Comparison of ENCODE assay signal across 1 cellular context in the genomic region with DNA sequence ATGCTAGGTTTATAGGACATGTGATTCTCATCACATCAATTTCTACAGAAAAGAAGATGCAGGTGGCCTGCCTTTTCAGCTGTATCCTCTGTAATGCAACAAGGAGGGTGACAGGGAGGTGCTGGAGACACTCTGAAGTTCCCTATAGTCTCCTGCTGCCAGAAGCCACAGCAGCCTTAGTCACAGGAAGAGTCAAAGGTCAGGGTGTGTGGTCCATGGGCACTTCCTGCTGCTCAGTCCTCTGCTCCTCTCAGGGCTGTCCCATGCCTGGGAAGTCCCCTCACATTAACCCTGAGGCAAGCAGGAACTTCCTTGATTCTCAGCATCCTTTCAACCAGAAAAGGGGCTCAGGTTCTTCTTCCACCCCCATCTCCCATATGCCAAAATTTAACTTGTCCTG.
TF ChIP-seq lines count a peak whose summit lies in the region.

No MANE protein-coding gene starts in this region.

TF ChIP-seq in GM12878, 131 proteins besides CTCF, POLR2A, EP300 and RAD21 (continued from another document):
- TF ChIP-seq, protein P1, sequence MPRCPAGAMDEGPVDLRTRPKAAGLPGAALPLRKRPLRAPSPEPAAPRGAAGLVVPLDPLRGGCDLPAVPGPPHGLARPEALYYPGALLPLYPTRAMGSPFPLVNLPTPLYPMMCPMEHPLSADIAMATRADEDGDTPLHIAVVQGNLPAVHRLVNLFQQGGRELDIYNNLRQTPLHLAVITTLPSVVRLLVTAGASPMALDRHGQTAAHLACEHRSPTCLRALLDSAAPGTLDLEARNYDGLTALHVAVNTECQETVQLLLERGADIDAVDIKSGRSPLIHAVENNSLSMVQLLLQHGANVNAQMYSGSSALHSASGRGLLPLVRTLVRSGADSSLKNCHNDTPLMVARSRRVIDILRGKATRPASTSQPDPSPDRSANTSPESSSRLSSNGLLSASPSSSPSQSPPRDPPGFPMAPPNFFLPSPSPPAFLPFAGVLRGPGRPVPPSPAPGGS (IDR thresholded peaks at IDR 0.05; ENCODE audit: borderline replicate concordance, insufficient read depth, low read depth, low read length, poor library complexity, severe bottlenecking), result no peak
- TF ChIP-seq MTA3 (IDR thresholded peaks at IDR 0.05; ENCODE audit: borderline replicate concordance, low read length) (no peak), NR2F1 (conservative IDR thresholded peaks at IDR 0.05) (peak; percentile 42; the same call in 1 of the 2 replicates), MYC (IDR thresholded peaks at IDR 0.05; ENCODE audit: insufficient read depth, insufficient read length, insufficient replicate concordance, low read length, severe bottlenecking) (no peak)
